ENCODE assay signal across 21 cellular contexts in the genomic region with DNA sequence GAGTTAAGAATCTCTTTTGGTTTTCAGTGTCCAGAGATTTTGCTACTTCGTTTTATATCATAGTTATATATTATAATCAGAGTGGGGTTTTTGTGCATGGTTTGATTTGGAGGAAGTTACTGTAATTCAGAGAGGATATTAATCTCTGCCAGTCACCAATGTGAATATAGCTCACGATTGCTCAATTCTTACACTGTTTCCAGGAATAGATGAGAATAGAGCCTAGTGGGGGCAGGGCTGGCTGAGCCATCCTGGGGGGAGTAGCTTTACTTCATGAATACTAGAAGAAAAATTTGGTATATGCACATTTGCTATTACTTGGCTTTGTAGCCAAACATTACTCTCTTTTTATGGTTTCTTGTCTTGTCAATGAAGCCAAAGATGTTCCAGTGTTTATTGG.
DNase-seq lines count a peak whose midpoint lies in the region; TF ChIP-seq lines count a peak whose summit lies in the region.
"Had no signal": no experiment of that assay in that cellular context is flagged by ENCODE, and none has a peak within 500 bp of the region (broad histone marks: within the 10 kb centered on the region; RNA-seq: fewer than 3 reads in every experiment).

No MANE protein-coding gene starts in this region.

- H2AFZ ChIP-seq in osteoblast (ENCODE audit: low read length) = no peak overlapping the region

- H3K4me1 ChIP-seq in osteoblast (ENCODE audit: insufficient read depth, low read length) (peaks cover 25% of the 10 kb centered on the region), spleen (no peaks in the 10 kb centered on the region)
- H3K4me1 ChIP-seq: transverse colon had no signal

- H3K27ac ChIP-seq in osteoblast (ENCODE audit: low read depth, low read length) = peak overlapping the region; percentile 32
- no peak overlapping the region for H3K27ac ChIP-seq in spleen
- H3K27ac ChIP-seq: skin epidermis, transverse colon had no signal

- H3K79me2 ChIP-seq in osteoblast (ENCODE audit: insufficient read depth, low read length) = no peaks in the 10 kb centered on the region

- no peaks in the 10 kb centered on the region for H3K27me3 ChIP-seq in osteoblast (ENCODE audit: insufficient read depth, low read length)
- no peaks in the 10 kb centered on the region for H3K27me3 ChIP-seq in spleen (replicated peaks in 1 of 7)
- H3K27me3 ChIP-seq: transverse colon had no signal

- TF ChIP-seq CTCF in osteoblast (IDR thresholded peaks at IDR 0.05; ENCODE audit: extremely low read depth, low read depth, low read length) (no peak), spleen (IDR thresholded peaks at IDR 0.05 in 8 of 11, conservative IDR thresholded peaks at IDR 0.05 in 3 of 11) (no peak)

- DNase-seq in GM03348 (ENCODE audit: low spot score) (peak; percentile 62), NCI-H226 (peak; percentile 58), fibroblast of gingiva (ENCODE audit: low read depth) (peak; percentile 75), osteoblast (ENCODE audit: insufficient read length, low spot score, missing footprints) (peak; percentile 22), epidermal melanocyte (ENCODE audit: insufficient read length, low spot score) (no peak), putamen (ENCODE audit: low spot score) (no peak), GOT3 (lab: John Stamatoyannopoulos, UW) (no peak), spleen (no peak)
- DNase-seq: activated CD4-positive, alpha-beta T cell treated with anti-CD3 and anti-CD28 coated beads for 4 hours; activated CD8-positive, alpha-beta memory T cell treated with anti-CD3 and anti-CD28 coated beads, Interleukin-2, amount 10 ng/mL, durations not matched to agents 7 days and 5 days; activated naive CD8-positive, alpha-beta T cell treated with anti-CD3 and anti-CD28 coated beads, Interleukin-2, amount 10 ng/mL, durations not matched to agents 7 days and 5 days; DMS79; HFFc6; left cardiac atrium; NCI-H2171; NCI-H526 treated with DMSO at 0.1 percent for 48 hours; SHP77; stimulated activated CD4-positive, alpha-beta T cell treated with anti-CD3 and anti-CD28 coated beads, Interleukin-4, amount 100 ng/mL, for 24 hours; stimulated activated naive CD8-positive, alpha-beta T cell treated with anti-CD3 and anti-CD28 coated beads, Interleukin-15, amount 100 ng/mL, for 72 hours; transverse colon had no signal

- H3K4me3 ChIP-seq in osteoblast (ENCODE audit: insufficient read depth, low read length) (no peak overlapping the region), spleen (no peak overlapping the region)
- H3K4me3 ChIP-seq: skin epidermis, transverse colon had no signal

- H3K36me3 ChIP-seq in osteoblast (ENCODE audit: insufficient read depth, low read length) = no peaks in the 10 kb centered on the region
- no peaks in the 10 kb centered on the region for H3K36me3 ChIP-seq in spleen
- H3K36me3 ChIP-seq: transverse colon had no signal

- no peaks in the 10 kb centered on the region for H3K9me3 ChIP-seq in osteoblast (ENCODE audit: low read depth, low read length)
- H3K9me3 ChIP-seq in spleen = no peaks in the 10 kb centered on the region
- H3K9me3 ChIP-seq: transverse colon had no signal

- WGBS in spleen, 5 donors = 18 to 47% (median 22%) methylated on average over 2 of the region's 2 CpGs

- no peaks in the 10 kb centered on the region for H4K20me1 ChIP-seq in osteoblast (ENCODE audit: insufficient read depth, low read length)

- peak overlapping the region; percentile 30 for H3K4me2 ChIP-seq in osteoblast (ENCODE audit: insufficient read depth, low read length)

- intact Hi-C loops in spleen (cut with DNase I; ENCODE audit: low total_unique reads) = no loop called here

- TF ChIP-seq POLR2A in spleen (IDR thresholded peaks at IDR 0.05) = no peak

Comparison
In these comparisons a context has a peak if more than half of its experiments do, and no peak if none do; other contexts are left out.
1. DNase-seq: peak in GM03348 (single experiment), NCI-H226 (single experiment), fibroblast of gingiva (single experiment) and osteoblast (single experiment); none in epidermal melanocyte (single experiment), putamen (single experiment), GOT3 (single experiment) and spleen (single experiment).